1 cellular context compared by ENCODE assay signal in the genomic region with DNA sequence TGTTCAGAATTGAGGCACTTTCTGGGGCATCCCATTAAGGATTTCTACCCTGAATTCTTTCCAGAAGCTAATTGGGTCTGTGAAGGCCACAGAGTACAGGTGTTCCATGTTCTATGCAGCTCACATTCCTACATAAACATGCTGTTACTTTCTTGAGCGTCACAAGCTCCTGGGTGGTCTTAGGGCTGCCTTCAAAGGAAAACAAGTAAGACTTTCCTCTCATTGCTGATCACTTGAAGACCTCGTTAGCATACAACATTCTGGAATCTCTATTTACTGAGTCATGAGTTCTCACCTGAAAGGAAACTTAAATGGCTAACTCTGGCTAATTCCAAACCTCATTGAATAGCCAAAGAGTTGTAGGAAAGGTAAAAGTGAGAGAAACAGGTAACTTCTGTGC.
TF ChIP-seq lines count a peak whose summit lies in the region.

No MANE protein-coding gene starts in this region.

TF ChIP-seq in WTC11, 78 proteins besides CTCF, POLR2A, EP300 and RAD21 (continued from another document):
- TF ChIP-seq, protein P1, sequence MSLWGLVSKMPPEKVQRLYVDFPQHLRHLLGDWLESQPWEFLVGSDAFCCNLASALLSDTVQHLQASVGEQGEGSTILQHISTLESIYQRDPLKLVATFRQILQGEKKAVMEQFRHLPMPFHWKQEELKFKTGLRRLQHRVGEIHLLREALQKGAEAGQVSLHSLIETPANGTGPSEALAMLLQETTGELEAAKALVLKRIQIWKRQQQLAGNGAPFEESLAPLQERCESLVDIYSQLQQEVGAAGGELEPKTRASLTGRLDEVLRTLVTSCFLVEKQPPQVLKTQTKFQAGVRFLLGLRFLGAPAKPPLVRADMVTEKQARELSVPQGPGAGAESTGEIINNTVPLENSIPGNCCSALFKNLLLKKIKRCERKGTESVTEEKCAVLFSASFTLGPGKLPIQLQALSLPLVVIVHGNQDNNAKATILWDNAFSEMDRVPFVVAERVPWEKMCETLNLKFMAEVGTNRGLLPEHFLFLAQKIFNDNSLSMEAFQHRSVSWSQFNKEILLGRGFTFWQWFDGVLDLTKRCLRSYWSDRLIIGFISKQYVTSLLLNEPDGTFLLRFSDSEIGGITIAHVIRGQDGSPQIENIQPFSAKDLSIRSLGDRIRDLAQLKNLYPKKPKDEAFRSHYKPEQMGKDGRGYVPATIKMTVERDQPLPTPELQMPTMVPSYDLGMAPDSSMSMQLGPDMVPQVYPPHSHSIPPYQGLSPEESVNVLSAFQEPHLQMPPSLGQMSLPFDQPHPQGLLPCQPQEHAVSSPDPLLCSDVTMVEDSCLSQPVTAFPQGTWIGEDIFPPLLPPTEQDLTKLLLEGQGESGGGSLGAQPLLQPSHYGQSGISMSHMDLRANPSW (CRISPR knock-in tag; conservative IDR thresholded peaks at IDR 0.05; ENCODE audit: low read depth) = no peak
- TF ChIP-seq MYBL2 (CRISPR knock-in tag; IDR thresholded peaks at IDR 0.05) (no peak), RELA (CRISPR knock-in tag; IDR thresholded peaks at IDR 0.05; ENCODE audit: borderline replicate concordance) (no peak)
